22 cellular contexts compared by ENCODE assay signal in the genomic region with DNA sequence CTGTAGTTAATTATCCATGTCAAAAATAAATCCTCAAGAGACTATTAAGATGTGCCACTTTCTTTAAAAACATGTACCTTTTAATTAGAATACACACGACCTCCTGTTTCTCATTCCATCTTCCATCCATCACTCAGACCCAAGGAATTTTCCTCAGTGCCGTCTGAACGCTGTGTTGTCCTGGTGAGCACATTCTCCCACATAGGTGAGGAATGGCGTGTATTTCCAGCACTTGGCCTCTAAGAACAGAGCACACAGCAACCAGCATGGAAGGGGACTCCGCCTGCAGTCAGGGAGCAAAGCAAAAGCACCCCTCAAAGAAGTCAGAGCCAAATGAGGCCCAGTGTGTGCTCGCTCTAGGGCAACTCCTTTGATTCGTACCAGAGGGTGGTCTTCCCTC. TPM values are rescaled to one million over a fixed set of nuclear protein-coding genes. Genes with fewer than 3 reads are reported as not detected.
DNase-seq lines count a peak whose midpoint lies in the region; ATAC-seq and TF ChIP-seq lines count a peak whose summit lies in the region.
"Had no signal": no experiment of that assay in that cellular context is flagged by ENCODE, and none has a peak within 500 bp of the region (broad histone marks: within the 10 kb centered on the region; RNA-seq: fewer than 3 reads in every experiment).

No MANE protein-coding gene starts in this region.

- H3K4me1 ChIP-seq in GM23338 (ENCODE audit: insufficient read depth): no peaks in the 10 kb centered on the region
- no peaks in the 10 kb centered on the region for H3K4me1 ChIP-seq in mesendoderm (ENCODE audit: control insufficient read depth, low read depth, low read length)
- H3K4me1 ChIP-seq: A549; BE2C; BLaER1 treated with 17β-estradiol and CSF1 and Interleukin-3, amounts not matched to agents 10 nM and 100 nM had no signal

- no peaks in the 10 kb centered on the region for H3F3A ChIP-seq in GM23338 (replicated peaks; ENCODE audit: low read depth)

- H4K8ac ChIP-seq in mesendoderm (ENCODE audit: low read depth, low read length): no peak overlapping the region

- no peak for TF ChIP-seq CTCF in GM23338 (conservative IDR thresholded peaks at IDR 0.05; ENCODE audit: low read depth in 2 of 2)

- H3K4me3 ChIP-seq in GM23338 (no peak overlapping the region), mesendoderm (ENCODE audit: low read length) (no peak overlapping the region)
- H3K4me3 ChIP-seq: A549; BLaER1 treated with 17β-estradiol and CSF1 and Interleukin-3, amounts not matched to agents 10 nM and 100 nM had no signal

- no peak overlapping the region for H3K4me3 Mint-ChIP-seq in GM23338
- H3K4me3 Mint-ChIP-seq: CD14-positive monocyte; CD4-positive, alpha-beta T cell; CD8-positive, alpha-beta memory T cell; H9 had no signal

- H3K36me3 ChIP-seq in GM23338 (ENCODE audit: insufficient read depth) (no peaks in the 10 kb centered on the region), mesendoderm (ENCODE audit: control insufficient read depth, insufficient read depth, low read length) (no peaks in the 10 kb centered on the region)
- H3K36me3 ChIP-seq: BE2C; BLaER1 treated with 17β-estradiol and CSF1 and Interleukin-3, amounts not matched to agents 10 nM and 100 nM had no signal

- no peaks in the 10 kb centered on the region for H3K27me3 ChIP-seq in GM23338 (ENCODE audit: insufficient read depth)
- H3K27me3 ChIP-seq in mesendoderm (ENCODE audit: insufficient read depth, low read length, poor library complexity): no peaks in the 10 kb centered on the region
- H3K27me3 ChIP-seq: BE2C; BLaER1 treated with 17β-estradiol and CSF1 and Interleukin-3, amounts not matched to agents 10 nM and 100 nM had no signal

- H3K56ac ChIP-seq in mesendoderm (ENCODE audit: low read length): peak overlapping the region; percentile 1

- no peak overlapping the region for H3K18ac ChIP-seq in mesendoderm (ENCODE audit: low read length)

- no peaks in the 10 kb centered on the region for H3K79me2 ChIP-seq in GM23338 (replicated peaks; ENCODE audit: insufficient read depth)
- no peaks in the 10 kb centered on the region for H3K79me2 ChIP-seq in mesendoderm (ENCODE audit: control insufficient read depth, insufficient read depth, low read length)

- WGBS in mesendoderm (ENCODE audit: extremely low coverage, insufficient coverage, low lambda C conversion rate): no CpG with 5 or more reads among the region's 7 CpGs

- H3K4me2 ChIP-seq in GM23338 (no peak overlapping the region), mesendoderm (ENCODE audit: low read length) (no peak overlapping the region)
- H3K4me2 ChIP-seq: A549; BLaER1 treated with 17β-estradiol and CSF1 and Interleukin-3, amounts not matched to agents 10 nM and 100 nM had no signal

- no peak for ATAC-seq in GM23338
- no peak for ATAC-seq in HG02870 (IDR thresholded peaks at IDR 0.05; ENCODE audit: unreplicated experiment)
- ATAC-seq in SK-N-SH treated with all-trans-retinoic acid at 6 μM for 48 hours: no peak
- no peak for ATAC-seq in GM21786 (IDR thresholded peaks at IDR 0.05; ENCODE audit: unreplicated experiment)
- ATAC-seq: A549, HCT116 had no signal

- H3K23ac ChIP-seq in mesendoderm (ENCODE audit: low read length): no peak overlapping the region

- H3K9me2 ChIP-seq in GM23338 (ENCODE audit: insufficient read depth): no peaks in the 10 kb centered on the region

- H3K4ac ChIP-seq in mesendoderm (ENCODE audit: low read depth, low read length): no peak overlapping the region

- no peak overlapping the region for H3K27ac ChIP-seq in GM23338 (ENCODE audit: low read depth)
- H3K27ac ChIP-seq in mesendoderm (ENCODE audit: low read depth, low read length): no peak overlapping the region
- H3K27ac ChIP-seq: A549; BLaER1 treated with 17β-estradiol and CSF1 and Interleukin-3, amounts not matched to agents 10 nM and 100 nM had no signal

- no peak overlapping the region; the same call in 1 of the 2 replicates for H2AFZ ChIP-seq in GM23338

- H2BK120ac ChIP-seq in mesendoderm (ENCODE audit: low read depth, low read length): no peak overlapping the region

- H3K27ac Mint-ChIP-seq in GM23338: no peak overlapping the region
- H3K27ac Mint-ChIP-seq: CD14-positive monocyte; CD4-positive, alpha-beta T cell; H9 had no signal

- H3K4me1 Mint-ChIP-seq in GM23338: no peaks in the 10 kb centered on the region; the same call in 2 of the 3 replicates
- H3K4me1 Mint-ChIP-seq: CD14-positive monocyte; CD8-positive, alpha-beta memory T cell had no signal

- no peaks in the 10 kb centered on the region for H3K79me1 ChIP-seq in mesendoderm (ENCODE audit: low read length)

- H3K27me3 Mint-ChIP-seq in GM23338 (ENCODE audit: insufficient read depth, low read depth, poor library complexity): peaks cover 2% of the 10 kb centered on the region

- H4K5ac ChIP-seq in mesendoderm (ENCODE audit: low read length): no peak overlapping the region

- H3K9ac ChIP-seq in mesendoderm (ENCODE audit: low read length): no peak overlapping the region
- H3K9ac ChIP-seq: BLaER1 treated with 17β-estradiol and CSF1 and Interleukin-3, amounts not matched to agents 10 nM and 100 nM had no signal

- H2AK5ac ChIP-seq in mesendoderm (ENCODE audit: low read length): no peak overlapping the region

- H2BK5ac ChIP-seq in mesendoderm (ENCODE audit: low read length): no peak overlapping the region

- H2BK15ac ChIP-seq in mesendoderm (replicated peaks; ENCODE audit: low read depth): no peak overlapping the region

- DNase-seq in GM23338 (ENCODE audit: low spot score): peak; percentile 8
- peak; percentile 94 for DNase-seq in NCI-H460 (ENCODE audit: extremely low read depth, low read depth)
- DNase-seq in mesendoderm: peak; percentile 75
- DNase-seq: 8988T; ACHN; AML-193; BE2C; CD4-positive, alpha-beta T cell; CD8-positive, alpha-beta memory T cell; DMS 273 treated with DMSO at 0.1 percent for 48 hours; DMS79; EL; GDM1; H9 had no signal

- H3K9me3 Mint-ChIP-seq in GM23338: no peaks in the 10 kb centered on the region
- H3K9me3 Mint-ChIP-seq: CD4-positive, alpha-beta T cell; CD8-positive, alpha-beta memory T cell; H9 had no signal

- H4K20me1 ChIP-seq in GM23338 (replicated peaks; ENCODE audit: insufficient read depth): no peaks in the 10 kb centered on the region

- H3K36me3 Mint-ChIP-seq in GM23338 (ENCODE audit: low read depth): no peaks in the 10 kb centered on the region
- H3K36me3 Mint-ChIP-seq: CD14-positive monocyte; CD8-positive, alpha-beta memory T cell had no signal

TF ChIP-seq in SK-N-SH treated with all-trans-retinoic acid at 6 μM for 48 hours, 23 proteins besides CTCF, POLR2A, EP300 and RAD21 (continues in another document):
- TF ChIP-seq ZNF70 (CRISPR knock-in tag; IDR thresholded peaks at IDR 0.05): no peak
- no peak for TF ChIP-seq ZC3H10 (CRISPR knock-in tag; IDR thresholded peaks at IDR 0.05)
- TF ChIP-seq BACH2 (CRISPR knock-in tag; IDR thresholded peaks at IDR 0.05; ENCODE audit: borderline replicate concordance): no peak
- TF ChIP-seq ISL1 (CRISPR knock-in tag; IDR thresholded peaks at IDR 0.05): no peak
- TF ChIP-seq TSHZ2 (CRISPR knock-in tag; IDR thresholded peaks at IDR 0.05): no peak
- TF ChIP-seq OSR1 (CRISPR knock-in tag; IDR thresholded peaks at IDR 0.05): no peak
- no peak for TF ChIP-seq TOX (CRISPR knock-in tag; IDR thresholded peaks at IDR 0.05; ENCODE audit: borderline replicate concordance)
- no peak for TF ChIP-seq ESRRG (CRISPR knock-in tag; IDR thresholded peaks at IDR 0.05)
- TF ChIP-seq PPARA (CRISPR knock-in tag; IDR thresholded peaks at IDR 0.05; ENCODE audit: borderline replicate concordance): no peak
- TF ChIP-seq SNAI2 (CRISPR knock-in tag; IDR thresholded peaks at IDR 0.05): no peak
- TF ChIP-seq PATZ1 (CRISPR knock-in tag; IDR thresholded peaks at IDR 0.05; ENCODE audit: borderline replicate concordance): no peak

RNA-seq across cellular contexts. Expression of gene TBXT, which starts 45.9 kb away (rescaled TPM):
- 0.39 TPM in 1 of 2 replicates, not detected in the other for total RNA-seq in GM23338 (2014; rRNA removed; shearing (Covaris generic))
- 0.23 and 0.42 TPM in 2 replicates for polyA plus RNA-seq in GM23338 (2016; fragmentation: Nextera tagmentation; extraction: Ambion mirVana)
- 2,009 and 2,059 TPM in 2 replicates for total RNA-seq in NCI-H460 (2014; rRNA removed; shearing (Covaris generic))
- 4,391 and 5,045 TPM in 2 replicates for polyA plus RNA-seq in NCI-H460 (2014; cell fraction: nucleus; rRNA removed)
- 168 TPM for polyA plus RNA-seq in mesendoderm (2013, experiment 1 of 2)
- 162 TPM for polyA plus RNA-seq in mesendoderm (2013, experiment 2 of 2)
- total RNA-seq: CD4-positive, alpha-beta T cell; CD8-positive, alpha-beta memory T cell; H4 had no signal
- polyA plus RNA-seq: A549; CD14-positive monocyte; CD8-positive, alpha-beta memory T cell had no signal

Comparison
In these comparisons a context has a peak if more than half of its experiments do, and no peak if none do; other contexts are left out.
1. DNase-seq: peak in every context shown above with its lines; median percentile 94 in NCI-H460; 75 in mesendoderm; 8 in GM23338.
2. RNA of gene TBXT, which starts 45.9 kb away (total RNA-seq): 2,009 to 2,059 TPM in NCI-H460; 0.39 TPM in GM23338; every median in the first group is over 1,000 times any median in the second.